In genomic region chr1:14027099-14027498, GRCh38 we compare ENCODE assay signal across 27 cellular contexts.
DNase-seq lines count a peak whose midpoint lies in the region; TF ChIP-seq lines count a peak whose summit lies in the region.
"Had no signal": no experiment of that assay in that cellular context is flagged by ENCODE, and none has a peak within 500 bp of the region (broad histone marks: within the 10 kb centered on the region; RNA-seq: fewer than 3 reads in every experiment).

No MANE protein-coding gene starts in this region.

- H3K9me3 ChIP-seq in esophagus muscularis mucosa (no peaks in the 10 kb centered on the region), sigmoid colon (no peaks in the 10 kb centered on the region)
- H3K9me3 ChIP-seq: BE2C, neutrophil, prostate gland had no signal

- H3K4me3 ChIP-seq in esophagus muscularis mucosa (no peak overlapping the region), sigmoid colon (no peak overlapping the region)
- H3K4me3 ChIP-seq: prostate gland had no signal

- TF ChIP-seq EP300 in esophagus muscularis mucosa (IDR thresholded peaks at IDR 0.05) (no peak), sigmoid colon (IDR thresholded peaks at IDR 0.05) (no peak)

- TF ChIP-seq POLR2A in esophagus muscularis mucosa (IDR thresholded peaks at IDR 0.05; ENCODE audit: low read depth) = no peak
- no peak for TF ChIP-seq POLR2A in sigmoid colon (IDR thresholded peaks at IDR 0.05)

- 75% methylated on average over 8 of the region's 8 CpGs for WGBS in esophagus muscularis mucosa
- 79 to 92% methylated on average over 8 of the region's 8 CpGs for WGBS in sigmoid colon, 2 donors

- H3K27ac ChIP-seq in esophagus muscularis mucosa (replicated peaks in 1 of 4) (no peak overlapping the region), sigmoid colon (no peak overlapping the region)
- H3K27ac ChIP-seq: epithelial cell of prostate, HL-60, neutrophil, prostate gland had no signal

- no peaks in the 10 kb centered on the region for H3K36me3 ChIP-seq in esophagus muscularis mucosa
- no peaks in the 10 kb centered on the region for H3K36me3 ChIP-seq in sigmoid colon
- H3K36me3 ChIP-seq: BE2C, neutrophil, prostate gland had no signal

- DNase-seq in NCI-H2196 (lab: John Stamatoyannopoulos, UW; ENCODE audit: unreplicated experiment) (peak; percentile 8), NCI-H2196 treated with DMSO at 0.1 percent for 48 hours (lab: John Stamatoyannopoulos, UW; ENCODE audit: unreplicated experiment) (no peak), NCI-H2227 (lab: John Stamatoyannopoulos, UW; ENCODE audit: unreplicated experiment) (peak; percentile 79), esophagus muscularis mucosa (ENCODE audit: extremely low spot score) (peak; percentile 55), occipital lobe (lab: John Stamatoyannopoulos, UW) (peak; percentile 2), cortex of kidney (lab: John Stamatoyannopoulos, UW) (no peak), sigmoid colon (no peak), ecto neural progenitor cell (ENCODE audit: low spot score) (no peak)
- DNase-seq: ACHN; activated CD4-positive, alpha-beta T cell treated with anti-CD3 and anti-CD28 coated beads, Interleukin-2, amount 50 U/mL, for 1 hour; activated effector memory CD4-positive, alpha-beta T cell treated with Interleukin-2 at 50 U/mL for 16 hours; activated T-cell treated with anti-CD3 and anti-CD28 coated beads, Interleukin-2, amount 50 U/mL, for 1 hour; BE2C; CD8-positive, alpha-beta memory T cell; effector memory CD4-positive, alpha-beta T cell; HCEC 1CT; MM.1S; NCI-H1436; NCI-H2171 treated with DMSO at 0.1 percent for 48 hours; NCI-H774; stimulated activated CD4-positive, alpha-beta T cell treated with anti-CD3 and anti-CD28 coated beads, Interleukin-15, amount 100 ng/mL, for 24 hours; T1000; trophoblast cell had no signal

- TF ChIP-seq CTCF in esophagus muscularis mucosa (IDR thresholded peaks at IDR 0.05) (no peak), sigmoid colon (IDR thresholded peaks at IDR 0.05) (no peak)

- intact Hi-C loops in esophagus muscularis mucosa (cut with DNase I) = no loop called here
- intact Hi-C loops in sigmoid colon (cut with DNase I) = no loop called here

- no peaks in the 10 kb centered on the region for H3K4me1 ChIP-seq in esophagus muscularis mucosa
- no peaks in the 10 kb centered on the region for H3K4me1 ChIP-seq in sigmoid colon
- H3K4me1 ChIP-seq: BE2C, prostate gland had no signal

- H3K27me3 ChIP-seq in esophagus muscularis mucosa (no peaks in the 10 kb centered on the region), sigmoid colon (no peaks in the 10 kb centered on the region)
- H3K27me3 ChIP-seq: BE2C, neutrophil had no signal

Comparison
In these comparisons a context has a peak if more than half of its experiments do, and no peak if none do; other contexts are left out.
1. DNase-seq: peak in NCI-H2196 (single experiment), NCI-H2227 (single experiment), esophagus muscularis mucosa (single experiment) and occipital lobe (single experiment); none in NCI-H2196 treated with DMSO at 0.1 percent for 48 hours (single experiment), cortex of kidney (single experiment), sigmoid colon (single experiment) and ecto neural progenitor cell (single experiment).